ENCODE assay signal across 1 cellular context in genomic region chr5:179550511-179551342, GRCh38.
A peak's percentile ranks its signal among the peaks of the same experiment; 100 is the strongest.
TF ChIP-seq lines count a peak whose summit lies in the region.

Gene RUFY1, plus strand, starts transcription at chr5:179550554. Its CDS starts 16 bp downstream, at chr5:179550570.

TF ChIP-seq in A549, 52 proteins besides CTCF, POLR2A, EP300 and RAD21 (continued from another document):
- 0 out of 2 replicates have a peak, but pooled peaks have one; percentile 60 for TF ChIP-seq HMGXB4 (CRISPR knock-in tag; IDR thresholded peaks at IDR 0.05; ENCODE audit: borderline replicate concordance)
